Comparison of ENCODE assay signal across 8 cellular contexts in genomic region chr9:131677445-131678180, GRCh38.
DNase-seq lines count a peak whose midpoint lies in the region; ATAC-seq and TF ChIP-seq lines count a peak whose summit lies in the region.

No MANE protein-coding gene starts in this region.

- CTCF ChIA-PET in IMR-90 (lab: Yijun Ruan, JAX), result interaction anchor here (1.0 to 1.8 kb wide), 3 partner anchors 19 to 77 kb away, joined by 3 to 5 read pairs (median 3); no protein-coding TSS in a partner anchor

- peaks cover 26 to 73% of the 10 kb centered on the region in 2 experiments for H3K79me1 ChIP-seq in IMR-90 (ENCODE audit: low read depth in 1 of 2, low read length in 2 of 2)

- peaks cover 28% of the 10 kb centered on the region for H3K4me1 ChIP-seq in IMR-90 (ENCODE audit: control insufficient read depth, insufficient read depth, low read length)
- H3K4me1 ChIP-seq in iPS-20b (ENCODE audit: insufficient read depth, low read length), result peaks cover 66% of the 10 kb centered on the region

- H3K4me3 Mint-ChIP-seq in stimulated activated naive CD8-positive, alpha-beta T cell treated with anti-CD3 and anti-CD28 coated beads, Interleukin-15, amount 100 ng/mL, for 72 hours, result peak overlapping the region; percentile 62 to 78

- peak overlapping the region; percentile 75 for H2BK120ac ChIP-seq in IMR-90 (ENCODE audit: low read depth, low read length)

- ATAC-seq in IMR-90 (ENCODE audit: low read depth), result peak; percentile 65
- ATAC-seq in stimulated activated naive CD8-positive, alpha-beta T cell treated with anti-CD3 and anti-CD28 coated beads, Interleukin-15, amount 100 ng/mL, for 72 hours, result no peak

- intact Hi-C loops in IMR-90 (cut with micrococcal nuclease), result loop anchor here (1.0 to 5.0 kb wide), 4 partner anchors 9 to 69 kb away; no protein-coding TSS in a partner anchor

- no peaks in the 10 kb centered on the region for H3K9me3 ChIP-seq in IMR-90 (ENCODE audit: control insufficient read depth, insufficient read depth, low read length)
- H3K9me3 ChIP-seq in iPS-20b (ENCODE audit: insufficient read depth, low read depth, low read length), result no peaks in the 10 kb centered on the region

- H3K18ac ChIP-seq in IMR-90 (ENCODE audit: low read depth, low read length), result peak overlapping the region; percentile 72

- peak overlapping the region; percentile 19 to 29 for H3K27ac Mint-ChIP-seq in stimulated activated naive CD8-positive, alpha-beta T cell treated with anti-CD3 and anti-CD28 coated beads, Interleukin-15, amount 100 ng/mL, for 72 hours

- H2BK20ac ChIP-seq in IMR-90 (ENCODE audit: low read depth, low read length), result peak overlapping the region; percentile 81

- no peaks in the 10 kb centered on the region for H3K27me3 ChIP-seq in IMR-90 (ENCODE audit: control insufficient read depth, insufficient read depth, low read length)
- H3K27me3 ChIP-seq in iPS-20b (ENCODE audit: insufficient read depth, low read length), result no peaks in the 10 kb centered on the region

- H2AK9ac ChIP-seq in IMR-90 (replicated peaks; ENCODE audit: low read depth, low read length, poor library complexity), result no peak overlapping the region

- H3K9me3 Mint-ChIP-seq in stimulated activated naive CD8-positive, alpha-beta T cell treated with anti-CD3 and anti-CD28 coated beads, Interleukin-15, amount 100 ng/mL, for 72 hours, result no peaks in the 10 kb centered on the region

- peak overlapping the region; percentile 77 for H3K4ac ChIP-seq in IMR-90 (ENCODE audit: low read depth, low read length)

- peak overlapping the region; percentile 29 for H2AK5ac ChIP-seq in IMR-90 (ENCODE audit: low read depth, low read length)

- peak overlapping the region; percentile 82 for H4K91ac ChIP-seq in IMR-90 (ENCODE audit: insufficient read depth, low read depth, low read length)

- H3K4me1 Mint-ChIP-seq in stimulated activated naive CD8-positive, alpha-beta T cell treated with anti-CD3 and anti-CD28 coated beads, Interleukin-15, amount 100 ng/mL, for 72 hours, result peaks cover 91% of the 10 kb centered on the region

- 0 out of 2 replicates have a peak, but pooled peaks have one; percentile 2 for TF ChIP-seq CTCF in IMR-90 (conservative IDR thresholded peaks at IDR 0.05; ENCODE audit: low read depth, low read length)

- H3K4me3 ChIP-seq in IMR-90 (ENCODE audit: insufficient read depth, low read depth, low read length) (peak overlapping the region; percentile 5; the same call in 1 of the 2 replicates), iPS-20b (ENCODE audit: low read length) (no peak overlapping the region)

- dilution Hi-C loops in IMR-90 (cut with HindIII; ENCODE audit: low sequenced_read_pairs, unreplicated experiment), result no loop called here

- H3K56ac ChIP-seq in IMR-90 (ENCODE audit: extremely low read depth, insufficient read depth, low read length), result peak overlapping the region; percentile 72; the same call in 1 of the 2 replicates

- H3K9me1 ChIP-seq in IMR-90 (ENCODE audit: insufficient read depth, low read length), result peaks cover 29% of the 10 kb centered on the region

- peak overlapping the region; percentile 54 for H3K14ac ChIP-seq in IMR-90 (replicated peaks; ENCODE audit: low read depth, low read length)

- H4K5ac ChIP-seq in IMR-90 (ENCODE audit: low read depth, low read length), result peak overlapping the region; percentile 19

- H3K9ac ChIP-seq in IMR-90 (ENCODE audit: low read depth, low read length), result 0 out of 2 replicates have a peak overlapping the region, but pooled peaks have one; percentile 8
- H3K9ac ChIP-seq in iPS-20b (ENCODE audit: low read depth, low read length), result peak overlapping the region; percentile 2; the same call in 1 of the 2 replicates

- POLR2A ChIA-PET in IMR-90 (lab: Charles Lee; ENCODE audit: unreplicated experiment), result interaction anchor here (0.5 kb wide), 1 partner anchor 113 kb away, joined by 3 read pairs; no protein-coding TSS in a partner anchor

- in situ Hi-C loops in IMR-90 (cut with MboI; ENCODE audit: low sequenced_read_pairs), result no loop called here

- H3K23ac ChIP-seq in IMR-90 (ENCODE audit: low read depth, low read length), result peak overlapping the region; percentile 15; the same call in 1 of the 2 replicates

- H4K20me1 ChIP-seq in IMR-90 (ENCODE audit: insufficient read depth, low read length), result peaks cover 46% of the 10 kb centered on the region

- H3K36me3 ChIP-seq in IMR-90 (ENCODE audit: control insufficient read depth, insufficient read depth, low read length) (no peaks in the 10 kb centered on the region), iPS-20b (ENCODE audit: insufficient read depth, low read depth, low read length) (no peaks in the 10 kb centered on the region)

- no TSS peak for BruUV-seq in IMR-90 (replicated peaks; lab: Mats Ljungman, UMichigan)

- peak overlapping the region; percentile 66; the same call in 2 of the 3 replicates for H2BK15ac ChIP-seq in IMR-90 (ENCODE audit: low read depth, low read length)

- peak overlapping the region; percentile 79 for H3K4me2 ChIP-seq in IMR-90 (ENCODE audit: low read depth, low read length)

- no peaks in the 10 kb centered on the region for H3K27me3 Mint-ChIP-seq in stimulated activated naive CD8-positive, alpha-beta T cell treated with anti-CD3 and anti-CD28 coated beads, Interleukin-15, amount 100 ng/mL, for 72 hours

- H2AFZ ChIP-seq in IMR-90 (replicated peaks; ENCODE audit: low read length, poor library complexity), result no peak overlapping the region

- peak overlapping the region; percentile 91 for H3K27ac ChIP-seq in IMR-90 (ENCODE audit: insufficient read depth, low read length)
- peak overlapping the region; percentile 40 for H3K27ac ChIP-seq in iPS-20b (ENCODE audit: low read length)

- TF ChIP-seq POLR2A in IMR-90 (IDR thresholded peaks at IDR 0.05; ENCODE audit: low read depth, low read length), result no peak

- peak overlapping the region; percentile 61 for H2BK5ac ChIP-seq in IMR-90 (ENCODE audit: low read depth, low read length, poor library complexity, severe bottlenecking)

- DNase-seq in NOMO-1 treated with DMSO at 0.1 percent for 48 hours (lab: John Stamatoyannopoulos, UW; ENCODE audit: unreplicated experiment) (peak; percentile 49), NOMO-1 treated with dmso at 0.1 percent for 144 hours (lab: John Stamatoyannopoulos, UW; ENCODE audit: unreplicated experiment) (no peak), IMR-90 (peak; percentile 83), amniotic epithelial cell (ENCODE audit: low read depth) (peak; percentile 45), nucleus accumbens (lab: John Stamatoyannopoulos, UW) (no peak), mesenteric fat pad (ENCODE audit: low spot score) (no peak)
- DNase-seq in stimulated activated naive CD8-positive, alpha-beta T cell treated with anti-CD3 and anti-CD28 coated beads, Interleukin-15, amount 100 ng/mL, for 72 hours, result no peak

- 0% methylated on average over 4 of the region's 9 CpGs; no CpG with 5 or more reads in 1 of the 2 experiments for WGBS in IMR-90 (ENCODE audit: extremely low coverage in 2 of 2, insufficient read length in 1 of 2), 2 experiments

- peak overlapping the region in 1 of 2 experiments; percentile 75; a peak in 2 of 4 replicates for H4K8ac ChIP-seq in IMR-90 (ENCODE audit: low read depth in 2 of 2, low read length in 2 of 2)

- TF ChIP-seq RAD21 in IMR-90 (IDR thresholded peaks at IDR 0.05; ENCODE audit: low read length), result no peak

TF ChIP-seq in IMR-90, 13 proteins besides CTCF, POLR2A, EP300 and RAD21:
- TF ChIP-seq MXI1 (IDR thresholded peaks at IDR 0.05; ENCODE audit: borderline replicate concordance, low read depth, low read length) (no peak), CHD1 (IDR thresholded peaks at IDR 0.05; ENCODE audit: low read depth, low read length) (no peak), SMC3 (IDR thresholded peaks at IDR 0.05; ENCODE audit: low read depth, low read length) (no peak), RCOR1 (IDR thresholded peaks at IDR 0.05; ENCODE audit: insufficient replicate concordance, low read length) (no peak), BHLHE40 (IDR thresholded peaks at IDR 0.05; ENCODE audit: low read depth, low read length) (peak; percentile 98), MAZ (IDR thresholded peaks at IDR 0.05; ENCODE audit: borderline replicate concordance, low read depth, low read length) (no peak), CEBPB (IDR thresholded peaks at IDR 0.05; ENCODE audit: low read depth, low read length) (no peak), RFX5 (IDR thresholded peaks at IDR 0.05; ENCODE audit: low read depth, low read length) (no peak), MAFK (IDR thresholded peaks at IDR 0.05; ENCODE audit: low read depth, low read length) (no peak), NFE2L2 (IDR thresholded peaks at IDR 0.05; ENCODE audit: low read depth, low read length) (no peak), ELK1 (IDR thresholded peaks at IDR 0.05; ENCODE audit: borderline replicate concordance, low read depth, low read length) (no peak), USF2 (IDR thresholded peaks at IDR 0.05; ENCODE audit: low read depth, low read length) (no peak), FOS (IDR thresholded peaks at IDR 0.05; ENCODE audit: low read depth, low read length) (peak; percentile 55)

Comparison
In these comparisons a context has a peak if more than half of its experiments do, and no peak if none do; other contexts are left out.
1. DNase-seq: peak in NOMO-1 treated with DMSO at 0.1 percent for 48 hours (single experiment), IMR-90 (single experiment) and amniotic epithelial cell (single experiment); none in NOMO-1 treated with dmso at 0.1 percent for 144 hours (single experiment), stimulated activated naive CD8-positive, alpha-beta T cell treated with anti-CD3 and anti-CD28 coated beads, Interleukin-15, amount 100 ng/mL, for 72 hours (0 of 2), nucleus accumbens (0 of 56) and mesenteric fat pad (single experiment).